In genomic region chr18:3216987-3217386, GRCh38 we compare ENCODE assay signal across 30 cellular contexts. TPM values are rescaled to one million over a fixed set of nuclear protein-coding genes. Genes with fewer than 3 reads are reported as not detected.
DNase-seq lines count a peak whose midpoint lies in the region; ATAC-seq and TF ChIP-seq lines count a peak whose summit lies in the region.
"Had no signal": no experiment of that assay in that cellular context is flagged by ENCODE, and none has a peak within 500 bp of the region (broad histone marks: within the 10 kb centered on the region; RNA-seq: fewer than 3 reads in every experiment).

No MANE protein-coding gene starts in this region.

- H3K36me3 Mint-ChIP-seq in nephron (ENCODE audit: low read depth) = no peaks in the 10 kb centered on the region
- H3K36me3 Mint-ChIP-seq: activated naive CD4-positive, alpha-beta T cell treated with anti-CD3 and anti-CD28 coated beads, Interleukin-2, amount 50 U/mL, for 72 hours; CD14-positive monocyte had no signal

- peak overlapping the region; percentile 38 to 75 (median 52) for H3K27ac Mint-ChIP-seq in nephron
- H3K27ac Mint-ChIP-seq: activated CD4-positive, alpha-beta memory T cell treated with anti-CD3 and anti-CD28 coated beads, Interleukin-2, amount 10 ng/mL, durations not matched to agents 7 days and 5 days; activated naive CD4-positive, alpha-beta T cell treated with anti-CD3 and anti-CD28 coated beads, Interleukin-2, amount 50 U/mL, for 72 hours; activated T-helper 2 cell treated with anti-CD3 and anti-CD28 coated beads, Interferon-gamma antibody, Interleukin-2, Interleukin-4, amounts not matched to agents 10 μg/mL and 5 μg/mL and 100 μg/mL, durations not matched to agents 14 hours and 24 hours and 36 hours; CD14-positive monocyte; nephron progenitor cell had no signal

- no peak for TF ChIP-seq EP300 in esophagus muscularis mucosa (IDR thresholded peaks at IDR 0.05)

- TF ChIP-seq CTCF in cardiac muscle cell (IDR thresholded peaks at IDR 0.05; ENCODE audit: low read depth, low read length) = no peak
- TF ChIP-seq CTCF in esophagus muscularis mucosa (IDR thresholded peaks at IDR 0.05) = no peak
- no peak for TF ChIP-seq CTCF in nephron (IDR thresholded peaks at IDR 0.05; ENCODE audit: unreplicated experiment in 3 of 3)
- TF ChIP-seq CTCF in tibial artery (IDR thresholded peaks at IDR 0.05) = no peak

- H3K9me3 Mint-ChIP-seq in nephron = no peaks in the 10 kb centered on the region
- H3K9me3 Mint-ChIP-seq: activated CD4-positive, alpha-beta memory T cell treated with anti-CD3 and anti-CD28 coated beads, Interleukin-2, amount 10 ng/mL, durations not matched to agents 7 days and 5 days; activated T-helper 2 cell treated with anti-CD3 and anti-CD28 coated beads, Interferon-gamma antibody, Interleukin-2, Interleukin-4, amounts not matched to agents 10 μg/mL and 5 μg/mL and 100 μg/mL, durations not matched to agents 14 hours and 24 hours and 36 hours had no signal

- ATAC-seq in left cardiac atrium = no peak
- no peak for ATAC-seq in HG03196 (IDR thresholded peaks at IDR 0.05; ENCODE audit: unreplicated experiment)
- no peak for ATAC-seq in GM18505 (IDR thresholded peaks at IDR 0.05; ENCODE audit: unreplicated experiment)
- ATAC-seq: activated naive CD4-positive, alpha-beta T cell treated with anti-CD3 and anti-CD28 coated beads, Interleukin-2, amount 50 U/mL, for 72 hours; HCT116 had no signal

- peaks cover 69% of the 10 kb centered on the region for H3K4me1 Mint-ChIP-seq in nephron

- H3K27ac ChIP-seq in cardiac muscle cell = peak overlapping the region; percentile 98
- peak overlapping the region; percentile 76 to 82 (median 82) for H3K27ac ChIP-seq in esophagus muscularis mucosa (replicated peaks in 1 of 4)
- H3K27ac ChIP-seq in tibial artery = peak overlapping the region; percentile 80 to 81

- peak overlapping the region in 2 of 3 experiments; percentile 63 to 75 for H3K4me3 Mint-ChIP-seq in nephron
- H3K4me3 Mint-ChIP-seq: activated CD4-positive, alpha-beta memory T cell treated with anti-CD3 and anti-CD28 coated beads, Interleukin-2, amount 10 ng/mL, durations not matched to agents 7 days and 5 days; CD14-positive monocyte; nephron progenitor cell had no signal

- peak overlapping the region; percentile 56 for H3K4me3 ChIP-seq in cardiac muscle cell
- no peak overlapping the region for H3K4me3 ChIP-seq in esophagus muscularis mucosa
- no peak overlapping the region for H3K4me3 ChIP-seq in tibial artery
- H3K4me3 ChIP-seq: coronary artery had no signal

- no peak for DNase-seq in cardiac muscle cell (ENCODE audit: low read depth in 1 of 2, low spot score in 1 of 2)
- no peak for DNase-seq in left cardiac atrium
- DNase-seq in esophagus muscularis mucosa (ENCODE audit: extremely low spot score) = peak; percentile 39
- DNase-seq in tibial artery = no peak
- no peak for DNase-seq in stimulated activated CD4-positive, alpha-beta T cell treated with anti-CD3 and anti-CD28 coated beads, Interleukin-2, amount 100 ng/mL, for 48 hours
- DNase-seq: activated CD4-positive, alpha-beta memory T cell treated with anti-CD3 and anti-CD28 coated beads, Interleukin-2, amount 10 ng/mL, durations not matched to agents 7 days and 5 days; activated CD4-positive, CD25-positive, alpha-beta regulatory T cell treated with anti-CD3 and anti-CD28 coated beads, Interleukin-2, amount 50 U/mL, for 72 hours; amygdala; DMS79; effector memory CD4-positive, alpha-beta T cell; glutamatergic neuron; MV-4-11; NCI-H146; NCI-H345; NCI-H69; nephron progenitor cell; PC-3; retina; SHP77; stimulated activated CD4-positive, alpha-beta T cell treated with anti-CD3 and anti-CD28 coated beads, Interleukin-4, amount 100 ng/mL, for 4 hours; substantia nigra had no signal

- WGBS in esophagus muscularis mucosa = 83% methylated on average over 5 of the region's 5 CpGs

- peaks cover 34% of the 10 kb centered on the region for H3K36me3 ChIP-seq in cardiac muscle cell
- peaks cover 3 to 25% (median 10%) of the 10 kb centered on the region in 4 donors for H3K36me3 ChIP-seq in esophagus muscularis mucosa
- peaks cover 8 to 13% (median 12%) of the 10 kb centered on the region in 3 donors for H3K36me3 ChIP-seq in tibial artery

- H3K4me1 ChIP-seq in cardiac muscle cell (ENCODE audit: low read depth) (peaks cover 43% of the 10 kb centered on the region), esophagus muscularis mucosa (peaks cover 18 to 52% (median 42%) of the 10 kb centered on the region in 4 donors), tibial artery (peaks cover 0 to 57% (median 4%) of the 10 kb centered on the region in 4 donors)

- H3K27me3 ChIP-seq in cardiac muscle cell (no peaks in the 10 kb centered on the region), esophagus muscularis mucosa (no peaks in the 10 kb centered on the region), tibial artery (no peaks in the 10 kb centered on the region)

- H3K27me3 Mint-ChIP-seq in nephron (ENCODE audit: low read depth) = no peaks in the 10 kb centered on the region
- H3K27me3 Mint-ChIP-seq: activated CD4-positive, alpha-beta memory T cell treated with anti-CD3 and anti-CD28 coated beads, Interleukin-2, amount 10 ng/mL, durations not matched to agents 7 days and 5 days had no signal

- no peak for TF ChIP-seq POLR2A in esophagus muscularis mucosa (IDR thresholded peaks at IDR 0.05; ENCODE audit: low read depth)
- TF ChIP-seq POLR2A in GM18505 (IDR thresholded peaks at IDR 0.05; ENCODE audit: borderline replicate concordance, extremely low read depth, insufficient read depth, insufficient read length) = no peak

- intact Hi-C loops in left cardiac atrium (cut with DNase I) (no loop called here), esophagus muscularis mucosa (cut with DNase I) (no loop called here), tibial artery (cut with DNase I; ENCODE audit: low total_unique reads) (no loop called here)

- H3K9me3 ChIP-seq in cardiac muscle cell (ENCODE audit: low read depth) (no peaks in the 10 kb centered on the region), esophagus muscularis mucosa (no peaks in the 10 kb centered on the region), tibial artery (no peaks in the 10 kb centered on the region)

RNA-seq across cellular contexts. Expression of gene MYOM1, which starts 2.8 kb away (rescaled TPM):
- total RNA-seq in cardiac muscle cell (209 and 219 TPM in 2 replicates), left cardiac atrium (100 to 1,000 TPM; 263 to 351 TPM), esophagus muscularis mucosa (10 to 100 TPM; 13.3 to 31.7 (median 16.5) TPM)
- polyA plus RNA-seq in cardiac muscle cell = 182 and 194 TPM in 2 replicates
- total RNA-seq: A172 had no signal

RNA-seq across cellular contexts. Expression of gene MYL12A, which starts 30.6 kb away (rescaled TPM):
- total RNA-seq in cardiac muscle cell = 152 and 195 TPM in 2 replicates
- polyA plus RNA-seq in cardiac muscle cell = 321 and 420 TPM in 2 replicates
- total RNA-seq in left cardiac atrium = 100 to 1,000 TPM; 919 to 945 TPM
- 100 to 1,000 TPM; 297 to 460 (median 380) TPM for total RNA-seq in esophagus muscularis mucosa

RNA-seq across cellular contexts. Expression of gene MYL12B, which starts 44.9 kb away (rescaled TPM):
- total RNA-seq in cardiac muscle cell = 74.8 and 137 TPM in 2 replicates
- polyA plus RNA-seq in cardiac muscle cell = 211 and 299 TPM in 2 replicates
- 100 to 1,000 TPM; 161 to 230 TPM for total RNA-seq in left cardiac atrium
- total RNA-seq in esophagus muscularis mucosa = 100 to 1,000 TPM; 211 to 279 (median 244) TPM
